Comparison of ENCODE assay signal across 1 cellular context in the genomic region with DNA sequence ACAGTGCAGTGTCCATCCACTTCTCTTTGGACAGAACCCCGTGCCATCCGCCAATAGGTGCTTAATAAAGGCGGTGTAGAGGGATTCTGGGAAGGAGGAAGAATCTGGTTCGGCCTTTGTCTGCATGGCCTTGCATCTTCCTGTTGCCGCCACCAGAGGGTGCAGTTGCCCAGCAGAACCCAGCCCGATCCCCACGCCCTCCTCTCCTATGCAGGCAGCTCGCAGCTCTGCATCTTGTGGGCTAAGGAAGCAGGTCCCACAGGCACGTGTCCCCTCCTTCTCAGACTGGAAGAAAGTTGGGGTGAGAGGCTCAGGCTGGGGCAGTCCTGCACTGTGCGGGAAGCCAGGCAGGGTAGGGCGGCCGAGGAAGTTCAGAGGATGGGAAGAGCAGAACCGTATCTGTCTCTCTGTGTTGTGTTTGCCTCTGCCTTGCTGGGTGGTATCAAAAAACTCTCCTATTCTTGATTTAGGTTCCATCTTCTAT.
TF ChIP-seq lines count a peak whose summit lies in the region.

No MANE protein-coding gene starts in this region.

TF ChIP-seq in K562, 482 proteins besides CTCF, POLR2A, EP300 and RAD21 (continued from another document and continues in another):
- no peak for TF ChIP-seq KLF16 (IDR thresholded peaks at IDR 0.05)
- peak; percentile 70; the same call in 1 of the 2 replicates for TF ChIP-seq JUN (IDR thresholded peaks at IDR 0.05; ENCODE audit: borderline replicate concordance, low read depth, low read length)
- TF ChIP-seq JUN (CRISPR knock-in tag; IDR thresholded peaks at IDR 0.05; ENCODE audit: borderline replicate concordance): no peak
- TF ChIP-seq TARDBP (IDR thresholded peaks at IDR 0.05): peak; percentile 64; the same call in 1 of the 2 replicates
- TF ChIP-seq ATF7 (IDR thresholded peaks at IDR 0.05): peak; percentile 51; the same call in 1 of the 2 replicates
- 0 out of 2 replicates have a peak, but pooled peaks have one; percentile 20 for TF ChIP-seq RUNX1 (IDR thresholded peaks at IDR 0.05; ENCODE audit: low read depth)
- no peak for TF ChIP-seq CBFA2T3 (IDR thresholded peaks at IDR 0.05)
- TF ChIP-seq, protein P1, sequence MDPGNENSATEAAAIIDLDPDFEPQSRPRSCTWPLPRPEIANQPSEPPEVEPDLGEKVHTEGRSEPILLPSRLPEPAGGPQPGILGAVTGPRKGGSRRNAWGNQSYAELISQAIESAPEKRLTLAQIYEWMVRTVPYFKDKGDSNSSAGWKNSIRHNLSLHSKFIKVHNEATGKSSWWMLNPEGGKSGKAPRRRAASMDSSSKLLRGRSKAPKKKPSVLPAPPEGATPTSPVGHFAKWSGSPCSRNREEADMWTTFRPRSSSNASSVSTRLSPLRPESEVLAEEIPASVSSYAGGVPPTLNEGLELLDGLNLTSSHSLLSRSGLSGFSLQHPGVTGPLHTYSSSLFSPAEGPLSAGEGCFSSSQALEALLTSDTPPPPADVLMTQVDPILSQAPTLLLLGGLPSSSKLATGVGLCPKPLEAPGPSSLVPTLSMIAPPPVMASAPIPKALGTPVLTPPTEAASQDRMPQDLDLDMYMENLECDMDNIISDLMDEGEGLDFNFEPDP (CRISPR knock-in tag; IDR thresholded peaks at IDR 0.05): 0 out of 2 replicates have a peak, but pooled peaks have one; percentile 46
- peak; percentile 91 for TF ChIP-seq L3MBTL2 (IDR thresholded peaks at IDR 0.05)
- TF ChIP-seq ZNF431 (CRISPR knock-in tag; IDR thresholded peaks at IDR 0.05): peak; percentile 89
- TF ChIP-seq BCOR (IDR thresholded peaks at IDR 0.05): 0 out of 2 replicates have a peak, but pooled peaks have one; percentile 34
- no peak for TF ChIP-seq RBM39 (optimal IDR thresholded peaks at IDR 0.05; ENCODE audit: low read depth, low read length)
- TF ChIP-seq, protein P2, sequence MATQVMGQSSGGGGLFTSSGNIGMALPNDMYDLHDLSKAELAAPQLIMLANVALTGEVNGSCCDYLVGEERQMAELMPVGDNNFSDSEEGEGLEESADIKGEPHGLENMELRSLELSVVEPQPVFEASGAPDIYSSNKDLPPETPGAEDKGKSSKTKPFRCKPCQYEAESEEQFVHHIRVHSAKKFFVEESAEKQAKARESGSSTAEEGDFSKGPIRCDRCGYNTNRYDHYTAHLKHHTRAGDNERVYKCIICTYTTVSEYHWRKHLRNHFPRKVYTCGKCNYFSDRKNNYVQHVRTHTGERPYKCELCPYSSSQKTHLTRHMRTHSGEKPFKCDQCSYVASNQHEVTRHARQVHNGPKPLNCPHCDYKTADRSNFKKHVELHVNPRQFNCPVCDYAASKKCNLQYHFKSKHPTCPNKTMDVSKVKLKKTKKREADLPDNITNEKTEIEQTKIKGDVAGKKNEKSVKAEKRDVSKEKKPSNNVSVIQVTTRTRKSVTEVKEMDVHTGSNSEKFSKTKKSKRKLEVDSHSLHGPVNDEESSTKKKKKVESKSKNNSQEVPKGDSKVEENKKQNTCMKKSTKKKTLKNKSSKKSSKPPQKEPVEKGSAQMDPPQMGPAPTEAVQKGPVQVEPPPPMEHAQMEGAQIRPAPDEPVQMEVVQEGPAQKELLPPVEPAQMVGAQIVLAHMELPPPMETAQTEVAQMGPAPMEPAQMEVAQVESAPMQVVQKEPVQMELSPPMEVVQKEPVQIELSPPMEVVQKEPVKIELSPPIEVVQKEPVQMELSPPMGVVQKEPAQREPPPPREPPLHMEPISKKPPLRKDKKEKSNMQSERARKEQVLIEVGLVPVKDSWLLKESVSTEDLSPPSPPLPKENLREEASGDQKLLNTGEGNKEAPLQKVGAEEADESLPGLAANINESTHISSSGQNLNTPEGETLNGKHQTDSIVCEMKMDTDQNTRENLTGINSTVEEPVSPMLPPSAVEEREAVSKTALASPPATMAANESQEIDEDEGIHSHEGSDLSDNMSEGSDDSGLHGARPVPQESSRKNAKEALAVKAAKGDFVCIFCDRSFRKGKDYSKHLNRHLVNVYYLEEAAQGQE (CRISPR knock-in tag; IDR thresholded peaks at IDR 0.05; ENCODE audit: low read depth): peak; percentile 81
- no peak for TF ChIP-seq PCBP2 (IDR thresholded peaks at IDR 0.05; ENCODE audit: low read depth, low read length, poor library complexity, severe bottlenecking)
- 0 out of 2 replicates have a peak, but pooled peaks have one; percentile 15 for TF ChIP-seq EGR1 (conservative IDR thresholded peaks at IDR 0.05)
- TF ChIP-seq SMARCE1 (IDR thresholded peaks at IDR 0.05): no peak
- no peak for TF ChIP-seq HDAC1 (IDR thresholded peaks at IDR 0.05)
- no peak for TF ChIP-seq SP2 (IDR thresholded peaks at IDR 0.05; ENCODE audit: extremely low read depth, low read depth, low read length, poor library complexity, severe bottlenecking)
- TF ChIP-seq MAFK (IDR thresholded peaks at IDR 0.05; ENCODE audit: low read length): peak; percentile 49
- TF ChIP-seq, protein P3, sequence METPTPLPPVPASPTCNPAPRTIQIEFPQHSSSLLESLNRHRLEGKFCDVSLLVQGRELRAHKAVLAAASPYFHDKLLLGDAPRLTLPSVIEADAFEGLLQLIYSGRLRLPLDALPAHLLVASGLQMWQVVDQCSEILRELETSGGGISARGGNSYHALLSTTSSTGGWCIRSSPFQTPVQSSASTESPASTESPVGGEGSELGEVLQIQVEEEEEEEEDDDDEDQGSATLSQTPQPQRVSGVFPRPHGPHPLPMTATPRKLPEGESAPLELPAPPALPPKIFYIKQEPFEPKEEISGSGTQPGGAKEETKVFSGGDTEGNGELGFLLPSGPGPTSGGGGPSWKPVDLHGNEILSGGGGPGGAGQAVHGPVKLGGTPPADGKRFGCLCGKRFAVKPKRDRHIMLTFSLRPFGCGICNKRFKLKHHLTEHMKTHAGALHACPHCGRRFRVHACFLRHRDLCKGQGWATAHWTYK (CRISPR knock-in tag; IDR thresholded peaks at IDR 0.05): peak; percentile 87
- TF ChIP-seq SRSF3 (IDR thresholded peaks at IDR 0.05; ENCODE audit: insufficient read depth, low read length): no peak
- 0 out of 2 replicates have a peak, but pooled peaks have one; percentile 12 for TF ChIP-seq ZNF76 (CRISPR knock-in tag; IDR thresholded peaks at IDR 0.05; ENCODE audit: borderline replicate concordance)
- TF ChIP-seq NBN (IDR thresholded peaks at IDR 0.05; ENCODE audit: low read depth): peak; percentile 68; the same call in 1 of the 2 replicates
- 0 out of 2 replicates have a peak, but pooled peaks have one; percentile 52 for TF ChIP-seq RNF2 (IDR thresholded peaks at IDR 0.05)
- TF ChIP-seq, protein P4, sequence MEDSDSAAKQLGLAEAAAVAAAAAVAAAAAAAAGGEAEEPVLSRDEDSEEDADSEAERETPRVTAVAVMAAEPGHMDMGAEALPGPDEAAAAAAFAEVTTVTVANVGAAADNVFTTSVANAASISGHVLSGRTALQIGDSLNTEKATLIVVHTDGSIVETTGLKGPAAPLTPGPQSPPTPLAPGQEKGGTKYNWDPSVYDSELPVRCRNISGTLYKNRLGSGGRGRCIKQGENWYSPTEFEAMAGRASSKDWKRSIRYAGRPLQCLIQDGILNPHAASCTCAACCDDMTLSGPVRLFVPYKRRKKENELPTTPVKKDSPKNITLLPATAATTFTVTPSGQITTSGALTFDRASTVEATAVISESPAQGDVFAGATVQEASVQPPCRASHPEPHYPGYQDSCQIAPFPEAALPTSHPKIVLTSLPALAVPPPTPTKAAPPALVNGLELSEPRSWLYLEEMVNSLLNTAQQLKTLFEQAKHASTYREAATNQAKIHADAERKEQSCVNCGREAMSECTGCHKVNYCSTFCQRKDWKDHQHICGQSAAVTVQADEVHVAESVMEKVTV (CRISPR knock-in tag; IDR thresholded peaks at IDR 0.05): peak; percentile 100
- TF ChIP-seq ZNF232 (CRISPR knock-in tag; IDR thresholded peaks at IDR 0.05): 0 out of 2 replicates have a peak, but pooled peaks have one; percentile 21
- TF ChIP-seq ARHGAP35 (IDR thresholded peaks at IDR 0.05; ENCODE audit: partially characterized antibody): no peak
- TF ChIP-seq MTA2 (IDR thresholded peaks at IDR 0.05; ENCODE audit: low read depth): no peak
- TF ChIP-seq, protein P5, sequence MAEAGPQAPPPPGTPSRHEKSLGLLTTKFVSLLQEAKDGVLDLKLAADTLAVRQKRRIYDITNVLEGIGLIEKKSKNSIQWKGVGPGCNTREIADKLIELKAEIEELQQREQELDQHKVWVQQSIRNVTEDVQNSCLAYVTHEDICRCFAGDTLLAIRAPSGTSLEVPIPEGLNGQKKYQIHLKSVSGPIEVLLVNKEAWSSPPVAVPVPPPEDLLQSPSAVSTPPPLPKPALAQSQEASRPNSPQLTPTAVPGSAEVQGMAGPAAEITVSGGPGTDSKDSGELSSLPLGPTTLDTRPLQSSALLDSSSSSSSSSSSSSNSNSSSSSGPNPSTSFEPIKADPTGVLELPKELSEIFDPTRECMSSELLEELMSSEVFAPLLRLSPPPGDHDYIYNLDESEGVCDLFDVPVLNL (CRISPR knock-in tag; IDR thresholded peaks at IDR 0.05; ENCODE audit: low read depth): peak; percentile 54; the same call in 1 of the 2 replicates
- TF ChIP-seq, protein P6, sequence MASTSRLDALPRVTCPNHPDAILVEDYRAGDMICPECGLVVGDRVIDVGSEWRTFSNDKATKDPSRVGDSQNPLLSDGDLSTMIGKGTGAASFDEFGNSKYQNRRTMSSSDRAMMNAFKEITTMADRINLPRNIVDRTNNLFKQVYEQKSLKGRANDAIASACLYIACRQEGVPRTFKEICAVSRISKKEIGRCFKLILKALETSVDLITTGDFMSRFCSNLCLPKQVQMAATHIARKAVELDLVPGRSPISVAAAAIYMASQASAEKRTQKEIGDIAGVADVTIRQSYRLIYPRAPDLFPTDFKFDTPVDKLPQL (IDR thresholded peaks at IDR 0.05; ENCODE audit: extremely low read depth, insufficient read length): no peak
- peak; percentile 52; the same call in 1 of the 2 replicates for TF ChIP-seq MTA3 (IDR thresholded peaks at IDR 0.05; ENCODE audit: borderline replicate concordance)
- no peak for TF ChIP-seq NCOA4 (IDR thresholded peaks at IDR 0.05; ENCODE audit: partially characterized antibody)
- TF ChIP-seq ZNF717 (CRISPR knock-in tag; IDR thresholded peaks at IDR 0.05): no peak
- TF ChIP-seq, protein P7, sequence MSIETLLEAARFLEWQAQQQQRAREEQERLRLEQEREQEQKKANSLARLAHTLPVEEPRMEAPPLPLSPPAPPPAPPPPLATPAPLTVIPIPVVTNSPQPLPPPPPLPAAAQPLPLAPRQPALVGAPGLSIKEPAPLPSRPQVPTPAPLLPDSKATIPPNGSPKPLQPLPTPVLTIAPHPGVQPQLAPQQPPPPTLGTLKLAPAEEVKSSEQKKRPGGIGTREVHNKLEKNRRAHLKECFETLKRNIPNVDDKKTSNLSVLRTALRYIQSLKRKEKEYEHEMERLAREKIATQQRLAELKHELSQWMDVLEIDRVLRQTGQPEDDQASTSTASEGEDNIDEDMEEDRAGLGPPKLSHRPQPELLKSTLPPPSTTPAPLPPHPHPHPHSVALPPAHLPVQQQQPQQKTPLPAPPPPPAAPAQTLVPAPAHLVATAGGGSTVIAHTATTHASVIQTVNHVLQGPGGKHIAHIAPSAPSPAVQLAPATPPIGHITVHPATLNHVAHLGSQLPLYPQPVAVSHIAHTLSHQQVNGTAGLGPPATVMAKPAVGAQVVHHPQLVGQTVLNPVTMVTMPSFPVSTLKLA (conservative IDR thresholded peaks at IDR 0.05): peak; percentile 81 to 84
- peak; percentile 76 to 81 for TF ChIP-seq MAZ (CRISPR knock-in tag; conservative IDR thresholded peaks at IDR 0.05 in 1 of 2, IDR thresholded peaks at IDR 0.05 in 1 of 2)
- 0 out of 2 replicates have a peak, but pooled peaks have one; percentile 24 for TF ChIP-seq NR2C2 (CRISPR knock-in tag; IDR thresholded peaks at IDR 0.05)
- TF ChIP-seq NR2C2 (tag; IDR thresholded peaks at IDR 0.05): no peak
- TF ChIP-seq COPS2 (conservative IDR thresholded peaks at IDR 0.05): no peak
- TF ChIP-seq, protein P8, sequence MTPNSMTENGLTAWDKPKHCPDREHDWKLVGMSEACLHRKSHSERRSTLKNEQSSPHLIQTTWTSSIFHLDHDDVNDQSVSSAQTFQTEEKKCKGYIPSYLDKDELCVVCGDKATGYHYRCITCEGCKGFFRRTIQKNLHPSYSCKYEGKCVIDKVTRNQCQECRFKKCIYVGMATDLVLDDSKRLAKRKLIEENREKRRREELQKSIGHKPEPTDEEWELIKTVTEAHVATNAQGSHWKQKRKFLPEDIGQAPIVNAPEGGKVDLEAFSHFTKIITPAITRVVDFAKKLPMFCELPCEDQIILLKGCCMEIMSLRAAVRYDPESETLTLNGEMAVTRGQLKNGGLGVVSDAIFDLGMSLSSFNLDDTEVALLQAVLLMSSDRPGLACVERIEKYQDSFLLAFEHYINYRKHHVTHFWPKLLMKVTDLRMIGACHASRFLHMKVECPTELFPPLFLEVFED (CRISPR knock-in tag; conservative IDR thresholded peaks at IDR 0.05): no peak
- TF ChIP-seq, protein P9, sequence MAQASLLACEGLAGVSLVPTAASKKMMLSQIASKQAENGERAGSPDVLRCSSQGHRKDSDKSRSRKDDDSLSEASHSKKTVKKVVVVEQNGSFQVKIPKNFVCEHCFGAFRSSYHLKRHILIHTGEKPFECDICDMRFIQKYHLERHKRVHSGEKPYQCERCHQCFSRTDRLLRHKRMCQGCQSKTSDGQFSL (CRISPR knock-in tag; IDR thresholded peaks at IDR 0.05): peak; percentile 66; the same call in 1 of the 2 replicates
- TF ChIP-seq, protein P9 (tag; IDR thresholded peaks at IDR 0.05): no peak
- TF ChIP-seq, protein P10, sequence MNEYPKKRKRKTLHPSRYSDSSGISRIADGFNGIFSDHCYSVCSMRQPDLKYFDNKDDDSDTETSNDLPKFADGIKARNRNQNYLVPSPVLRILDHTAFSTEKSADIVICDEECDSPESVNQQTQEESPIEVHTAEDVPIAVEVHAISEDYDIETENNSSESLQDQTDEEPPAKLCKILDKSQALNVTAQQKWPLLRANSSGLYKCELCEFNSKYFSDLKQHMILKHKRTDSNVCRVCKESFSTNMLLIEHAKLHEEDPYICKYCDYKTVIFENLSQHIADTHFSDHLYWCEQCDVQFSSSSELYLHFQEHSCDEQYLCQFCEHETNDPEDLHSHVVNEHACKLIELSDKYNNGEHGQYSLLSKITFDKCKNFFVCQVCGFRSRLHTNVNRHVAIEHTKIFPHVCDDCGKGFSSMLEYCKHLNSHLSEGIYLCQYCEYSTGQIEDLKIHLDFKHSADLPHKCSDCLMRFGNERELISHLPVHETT (CRISPR knock-in tag; conservative IDR thresholded peaks at IDR 0.05 in 1 of 2, IDR thresholded peaks at IDR 0.05 in 1 of 2): peak in 1 of 2 experiments; percentile 68; a peak in 1 of 4 replicates
- no peak for TF ChIP-seq NCOR1 (IDR thresholded peaks at IDR 0.05)
- TF ChIP-seq CEBPB (tag; IDR thresholded peaks at IDR 0.05): no peak
